In the genomic region with DNA sequence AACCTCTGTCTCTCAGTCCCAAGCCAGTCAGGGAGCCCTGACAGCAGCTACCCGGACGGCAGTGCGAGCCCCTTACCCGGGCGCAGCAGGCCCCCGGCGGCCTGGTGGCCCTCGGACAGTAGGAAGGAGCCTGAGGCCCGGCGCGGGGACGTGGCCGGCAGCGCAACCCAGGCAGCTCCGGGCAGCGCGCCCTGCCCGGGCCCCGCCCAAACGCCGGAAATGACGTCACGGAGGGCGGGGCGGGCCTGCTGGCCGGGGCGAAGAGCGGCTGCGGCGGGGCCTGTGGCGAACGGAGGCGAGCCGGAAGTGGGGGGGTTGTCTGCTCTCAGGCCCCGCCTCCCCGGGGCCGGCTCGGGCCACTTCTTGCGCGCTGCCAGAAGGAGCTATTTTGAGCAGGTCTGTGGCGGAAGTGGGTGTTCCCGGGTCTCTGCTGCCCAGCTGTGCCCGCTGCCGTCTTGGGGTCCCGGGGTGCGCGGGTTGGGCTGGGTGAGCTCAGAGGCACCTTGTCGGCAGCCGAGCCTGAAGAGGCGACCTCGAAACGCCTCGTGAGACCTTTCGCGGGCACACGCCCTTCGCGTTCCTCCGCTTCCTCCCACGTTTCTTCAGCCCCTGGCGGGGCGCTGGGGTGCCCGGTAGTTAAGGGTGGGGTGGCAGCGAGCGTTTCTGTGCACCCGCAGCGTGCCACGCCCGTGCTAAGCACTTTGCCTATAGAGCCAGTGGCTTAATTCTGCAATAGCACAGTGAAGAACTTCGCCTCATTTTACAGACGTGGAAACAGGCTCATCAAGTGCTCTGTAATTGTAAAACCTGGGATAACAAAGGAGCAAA, we compare ENCODE assay signal across 8 cellular contexts. TPM values are rescaled to one million over a fixed set of nuclear protein-coding genes. Genes with fewer than 3 reads are reported as not detected.
DNase-seq lines count a peak whose midpoint lies in the region; ATAC-seq and TF ChIP-seq lines count a peak whose summit lies in the region.

Gene C11orf24 (minus strand): TSS at position 193 of the 828 bp plus-strand sequence. CDS start 8,206 bp downstream, outside the sequence.

- peak within 1 kb of the TSS; percentile 93 for H3K27ac Mint-ChIP-seq in activated CD4-positive, alpha-beta memory T cell treated with anti-CD3 and anti-CD28 coated beads for 36 hours

- H3K36me3 Mint-ChIP-seq in activated CD4-positive, alpha-beta memory T cell treated with anti-CD3 and anti-CD28 coated beads for 36 hours, result peaks cover 2% of the 10 kb centered on the region

- no peaks in the 10 kb centered on the region for H3K27me3 ChIP-seq in dorsolateral prefrontal cortex

- intact Hi-C loops in activated CD4-positive, alpha-beta memory T cell treated with anti-CD3 and anti-CD28 coated beads for 36 hours (cut with micrococcal nuclease), result loop anchor here (1.0 to 10.0 kb wide), 3 partner anchors 25 to 190 kb away; partner anchors contain the start of genes KMT5B and PPP6R3
- intact Hi-C loops in dorsolateral prefrontal cortex (cut with DNase I), result loop anchor here (1.0 to 5.0 kb wide), 4 partner anchors 15 to 190 kb away; partner anchors contain the start of genes KMT5B (in 1 of the 2) and PPP6R3 (in 1 of the 2)
- intact Hi-C loops in lower leg skin (cut with DNase I; ENCODE audit: low total_unique reads), result no loop called here

- 0 to 1% methylated on average over 17 to 22 of the region's 71 CpGs for WGBS in lower leg skin, 2 donors

- H3K9me3 Mint-ChIP-seq in activated CD4-positive, alpha-beta memory T cell treated with anti-CD3 and anti-CD28 coated beads for 36 hours, result no peaks in the 10 kb centered on the region

- peak within 1 kb of the TSS; percentile 97 for H3K4me3 Mint-ChIP-seq in activated CD4-positive, alpha-beta memory T cell treated with anti-CD3 and anti-CD28 coated beads for 36 hours

- peaks cover 24% of the 10 kb centered on the region for H3K4me1 Mint-ChIP-seq in activated CD4-positive, alpha-beta memory T cell treated with anti-CD3 and anti-CD28 coated beads for 36 hours (ENCODE audit: low read depth)

- POLR2A ChIA-PET in activated CD4-positive, alpha-beta memory T cell treated with anti-CD3 and anti-CD28 coated beads for 36 hours (lab: Charles Lee), result interaction anchor here (0.6 to 1.9 kb wide), 7 partner anchors 10 to 188 kb away, joined by 3 to 8 read pairs (median 3); no protein-coding TSS in a partner anchor

- H3K4me3 ChIP-seq in dorsolateral prefrontal cortex (peak within 1 kb of the TSS; percentile 67 to 98 (median 87)), lower leg skin (ENCODE audit: low read depth, poor library complexity, severe bottlenecking) (peak within 1 kb of the TSS; percentile 84)

- CTCF ChIA-PET in activated CD4-positive, alpha-beta memory T cell treated with anti-CD3 and anti-CD28 coated beads for 36 hours (lab: Charles Lee), result interaction anchor here (0.9 to 3.5 kb wide), 7 partner anchors 11 to 116 kb away, joined by 3 to 46 read pairs (median 4); no protein-coding TSS in a partner anchor

- H3K27me3 Mint-ChIP-seq in activated CD4-positive, alpha-beta memory T cell treated with anti-CD3 and anti-CD28 coated beads for 36 hours, result no peaks in the 10 kb centered on the region

- DNase-seq in CD1c-positive myeloid dendritic cell (ENCODE audit: extremely low spot score), result peak; percentile 99
- DNase-seq in HK-2 (ENCODE audit: unreplicated experiment), result peak; percentile 87
- DNase-seq in NCI-H82 treated with DMSO at 0.1 percent for 48 hours (lab: John Stamatoyannopoulos, UW; ENCODE audit: unreplicated experiment), result peak; percentile 79
- DNase-seq in activated CD4-positive, alpha-beta memory T cell treated with anti-CD3 and anti-CD28 coated beads for 36 hours, result peak; percentile 95
- peak; percentile 88 to 98 (median 94) for DNase-seq in dorsolateral prefrontal cortex
- peak; percentile 90 to 98 for DNase-seq in lower leg skin (ENCODE audit: low spot score in 2 of 2)
- DNase-seq in stimulated activated CD4-positive, alpha-beta T cell treated with anti-CD3 and anti-CD28 coated beads, Interleukin-4, amount 100 ng/mL, for 4 hours, result peak; percentile 90 to 96

- H3K27ac ChIP-seq in dorsolateral prefrontal cortex, result peak within 1 kb of the TSS; percentile 46 to 98 (median 93)

- peak; percentile 84 for ATAC-seq in GM19452 (IDR thresholded peaks at IDR 0.05; ENCODE audit: unreplicated experiment)

- no peak for TF ChIP-seq POLR2A in lower leg skin (IDR thresholded peaks at IDR 0.05)

- TF ChIP-seq CTCF in dorsolateral prefrontal cortex (IDR thresholded peaks at IDR 0.05 in 54 of 56, conservative IDR thresholded peaks at IDR 0.05 in 2 of 56; ENCODE audit: low read depth in 1 of 56, partially characterized antibody in 56 of 56) (peak in 25 of 56 donors; percentile 4 to 54 (median 27)), lower leg skin (IDR thresholded peaks at IDR 0.05) (no peak)

RNA-seq across cellular contexts. Expression of gene C11orf24, which starts in this region (rescaled TPM):
- 10 to 100 TPM; 28.0 to 28.9 TPM for total RNA-seq in activated CD4-positive, alpha-beta memory T cell treated with anti-CD3 and anti-CD28 coated beads for 36 hours
- 10 to 100 TPM; 12.6 to 56.0 (median 23.3) TPM for total RNA-seq in dorsolateral prefrontal cortex
- total RNA-seq in lower leg skin, result 10 to 100 TPM; 12.5 to 37.8 (median 16.2) TPM

Comparison
In these comparisons a context has a peak if more than half of its experiments do, and no peak if none do; other contexts are left out.
1. Peak in every context shown above with its lines: DNase-seq, ATAC-seq, H3K4me3 ChIP-seq and H3K27ac ChIP-seq.